Comparison of ENCODE assay signal across 1 cellular context in the genomic region with DNA sequence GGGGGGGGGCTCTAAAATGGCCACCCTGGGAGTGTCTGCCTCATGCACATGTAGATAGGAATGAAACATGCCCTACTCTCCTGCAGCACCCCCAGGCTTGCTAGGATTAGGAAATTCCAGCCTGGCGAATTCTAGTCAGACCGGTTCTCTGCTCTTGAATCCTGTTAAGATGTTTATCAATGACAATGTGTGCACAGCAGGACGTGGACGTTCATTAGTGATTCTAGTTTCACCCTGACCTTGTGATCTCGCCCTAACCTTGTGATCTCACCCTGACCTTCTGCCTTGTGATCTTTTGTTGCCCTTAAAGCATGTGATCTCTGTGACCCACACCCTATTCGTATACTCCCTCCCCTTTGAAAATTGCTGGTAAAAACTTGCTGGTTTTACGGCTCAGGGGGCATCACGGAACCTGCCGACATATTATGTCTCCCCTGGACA.
TF ChIP-seq lines count a peak whose summit lies in the region.

No MANE protein-coding gene starts in this region.

TF ChIP-seq in HCT116, 20 proteins besides CTCF, POLR2A, EP300 and RAD21 (continued from another document):
- TF ChIP-seq SIN3A (IDR thresholded peaks at IDR 0.05; ENCODE audit: low read depth) = 0 out of 2 replicates have a peak, but pooled peaks have one; percentile 33
- TF ChIP-seq, protein P1, sequence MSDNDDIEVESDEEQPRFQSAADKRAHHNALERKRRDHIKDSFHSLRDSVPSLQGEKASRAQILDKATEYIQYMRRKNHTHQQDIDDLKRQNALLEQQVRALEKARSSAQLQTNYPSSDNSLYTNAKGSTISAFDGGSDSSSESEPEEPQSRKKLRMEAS (IDR thresholded peaks at IDR 0.05) = peak; percentile 64
